ENCODE assay signal across 1 cellular context in genomic region chr10:59363446-59363958, GRCh38.
TF ChIP-seq lines count a peak whose summit lies in the region.

No MANE protein-coding gene starts in this region.

TF ChIP-seq in H1, 55 proteins besides CTCF, POLR2A, EP300 and RAD21:
- TF ChIP-seq POU5F1 (IDR thresholded peaks at IDR 0.05; ENCODE audit: low read depth, low read length) (no peak), SIRT6 (IDR thresholded peaks at IDR 0.05; ENCODE audit: low read length) (no peak), CREB1 (IDR thresholded peaks at IDR 0.05) (no peak), E2F6 (IDR thresholded peaks at IDR 0.05) (no peak), GABPA (IDR thresholded peaks at IDR 0.05; ENCODE audit: borderline replicate concordance, insufficient read depth, low read length) (no peak), SIN3A (conservative IDR thresholded peaks at IDR 0.05 in 1 of 2, IDR thresholded peaks at IDR 0.05 in 1 of 2; ENCODE audit: low read depth in 1 of 2, low read length in 2 of 2) (no peak), CHD2 (IDR thresholded peaks at IDR 0.05; ENCODE audit: low read length) (no peak), TEAD4 (IDR thresholded peaks at IDR 0.05; ENCODE audit: low read depth, low read length) (no peak), EGR1 (IDR thresholded peaks at IDR 0.05; ENCODE audit: borderline replicate concordance, low read depth, low read length) (no peak), KDM5A (IDR thresholded peaks at IDR 0.05; ENCODE audit: low read length) (no peak), SUZ12 (IDR thresholded peaks at IDR 0.05; ENCODE audit: low read length) (no peak)
